ENCODE assay signal across 1 cellular context in the genomic region with DNA sequence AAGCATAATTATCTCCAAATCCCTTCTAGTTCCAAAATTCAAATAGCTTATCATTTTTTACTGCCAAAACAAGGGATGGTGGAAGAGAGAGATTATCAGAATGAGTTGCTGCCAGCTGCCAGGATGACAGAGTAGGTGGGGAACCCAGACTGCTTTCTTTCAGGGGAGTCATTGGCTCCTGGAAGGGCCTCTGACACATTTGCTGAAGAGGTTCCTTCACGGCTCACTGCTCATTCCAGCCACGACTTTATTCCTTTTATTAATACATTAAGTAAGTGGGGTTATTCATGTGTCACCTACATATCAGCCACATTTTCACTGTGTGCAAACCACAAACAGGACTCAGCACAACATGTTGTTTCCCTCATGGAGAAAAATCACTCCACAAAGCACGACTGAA.
TF ChIP-seq lines count a peak whose summit lies in the region.

No MANE protein-coding gene starts in this region.

TF ChIP-seq in GM23338, 12 proteins besides CTCF, POLR2A, EP300 and RAD21:
- TF ChIP-seq, protein P1, sequence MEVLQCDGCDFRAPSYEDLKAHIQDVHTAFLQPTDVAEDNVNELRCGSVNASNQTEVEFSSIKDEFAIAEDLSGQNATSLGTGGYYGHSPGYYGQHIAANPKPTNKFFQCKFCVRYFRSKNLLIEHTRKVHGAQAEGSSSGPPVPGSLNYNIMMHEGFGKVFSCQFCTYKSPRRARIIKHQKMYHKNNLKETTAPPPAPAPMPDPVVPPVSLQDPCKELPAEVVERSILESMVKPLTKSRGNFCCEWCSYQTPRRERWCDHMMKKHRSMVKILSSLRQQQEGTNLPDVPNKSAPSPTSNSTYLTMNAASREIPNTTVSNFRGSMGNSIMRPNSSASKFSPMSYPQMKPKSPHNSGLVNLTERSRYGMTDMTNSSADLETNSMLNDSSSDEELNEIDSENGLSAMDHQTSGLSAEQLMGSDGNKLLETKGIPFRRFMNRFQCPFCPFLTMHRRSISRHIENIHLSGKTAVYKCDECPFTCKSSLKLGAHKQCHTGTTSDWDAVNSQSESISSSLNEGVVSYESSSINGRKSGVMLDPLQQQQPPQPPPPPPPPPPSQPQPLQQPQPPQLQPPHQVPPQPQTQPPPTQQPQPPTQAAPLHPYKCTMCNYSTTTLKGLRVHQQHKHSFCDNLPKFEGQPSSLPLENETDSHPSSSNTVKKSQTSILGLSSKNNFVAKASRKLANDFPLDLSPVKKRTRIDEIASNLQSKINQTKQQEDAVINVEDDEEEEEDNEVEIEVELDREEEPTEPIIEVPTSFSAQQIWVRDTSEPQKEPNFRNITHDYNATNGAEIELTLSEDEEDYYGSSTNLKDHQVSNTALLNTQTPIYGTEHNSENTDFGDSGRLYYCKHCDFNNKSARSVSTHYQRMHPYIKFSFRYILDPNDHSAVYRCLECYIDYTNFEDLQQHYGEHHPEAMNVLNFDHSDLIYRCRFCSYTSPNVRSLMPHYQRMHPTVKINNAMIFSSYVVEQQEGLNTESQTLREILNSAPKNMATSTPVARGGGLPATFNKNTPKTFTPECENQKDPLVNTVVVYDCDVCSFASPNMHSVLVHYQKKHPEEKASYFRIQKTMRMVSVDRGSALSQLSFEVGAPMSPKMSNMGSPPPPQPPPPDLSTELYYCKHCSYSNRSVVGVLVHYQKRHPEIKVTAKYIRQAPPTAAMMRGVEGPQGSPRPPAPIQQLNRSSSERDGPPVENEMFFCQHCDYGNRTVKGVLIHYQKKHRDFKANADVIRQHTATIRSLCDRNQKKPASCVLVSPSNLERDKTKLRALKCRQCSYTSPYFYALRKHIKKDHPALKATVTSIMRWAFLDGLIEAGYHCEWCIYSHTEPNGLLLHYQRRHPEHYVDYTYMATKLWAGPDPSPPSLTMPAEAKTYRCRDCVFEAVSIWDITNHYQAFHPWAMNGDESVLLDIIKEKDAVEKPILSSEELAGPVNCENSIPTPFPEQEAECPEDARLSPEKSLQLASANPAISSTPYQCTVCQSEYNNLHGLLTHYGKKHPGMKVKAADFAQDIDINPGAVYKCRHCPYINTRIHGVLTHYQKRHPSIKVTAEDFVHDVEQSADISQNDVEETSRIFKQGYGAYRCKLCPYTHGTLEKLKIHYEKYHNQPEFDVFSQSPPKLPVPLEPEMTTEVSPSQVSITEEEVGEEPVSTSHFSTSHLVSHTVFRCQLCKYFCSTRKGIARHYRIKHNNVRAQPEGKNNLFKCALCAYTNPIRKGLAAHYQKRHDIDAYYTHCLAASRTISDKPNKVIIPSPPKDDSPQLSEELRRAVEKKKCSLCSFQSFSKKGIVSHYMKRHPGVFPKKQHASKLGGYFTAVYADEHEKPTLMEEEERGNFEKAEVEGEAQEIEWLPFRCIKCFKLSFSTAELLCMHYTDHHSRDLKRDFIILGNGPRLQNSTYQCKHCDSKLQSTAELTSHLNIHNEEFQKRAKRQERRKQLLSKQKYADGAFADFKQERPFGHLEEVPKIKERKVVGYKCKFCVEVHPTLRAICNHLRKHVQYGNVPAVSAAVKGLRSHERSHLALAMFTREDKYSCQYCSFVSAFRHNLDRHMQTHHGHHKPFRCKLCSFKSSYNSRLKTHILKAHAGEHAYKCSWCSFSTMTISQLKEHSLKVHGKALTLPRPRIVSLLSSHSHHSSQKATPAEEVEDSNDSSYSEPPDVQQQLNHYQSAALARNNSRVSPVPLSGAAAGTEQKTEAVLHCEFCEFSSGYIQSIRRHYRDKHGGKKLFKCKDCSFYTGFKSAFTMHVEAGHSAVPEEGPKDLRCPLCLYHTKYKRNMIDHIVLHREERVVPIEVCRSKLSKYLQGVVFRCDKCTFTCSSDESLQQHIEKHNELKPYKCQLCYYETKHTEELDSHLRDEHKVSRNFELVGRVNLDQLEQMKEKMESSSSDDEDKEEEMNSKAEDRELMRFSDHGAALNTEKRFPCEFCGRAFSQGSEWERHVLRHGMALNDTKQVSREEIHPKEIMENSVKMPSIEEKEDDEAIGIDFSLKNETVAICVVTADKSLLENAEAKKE (CRISPR knock-in tag; IDR thresholded peaks at IDR 0.05): no peak
- TF ChIP-seq EZH2phosphoT487 (IDR thresholded peaks at IDR 0.05; ENCODE audit: unreplicated experiment) (no peak), STAT1 (IDR thresholded peaks at IDR 0.05; ENCODE audit: unreplicated experiment) (no peak), CREB1 (CRISPR knock-in tag; IDR thresholded peaks at IDR 0.05; ENCODE audit: low read depth) (no peak), JUNB (IDR thresholded peaks at IDR 0.05; ENCODE audit: unreplicated experiment) (no peak), EZH2 (IDR thresholded peaks at IDR 0.05; ENCODE audit: low read depth, unreplicated experiment) (no peak), ZNF114 (CRISPR knock-in tag; IDR thresholded peaks at IDR 0.05) (no peak), ZNF331 (CRISPR knock-in tag; IDR thresholded peaks at IDR 0.05; ENCODE audit: low read depth) (no peak), POLR2AphosphoS5 (IDR thresholded peaks at IDR 0.05; ENCODE audit: low read depth) (no peak), NANOG (IDR thresholded peaks at IDR 0.05; ENCODE audit: borderline replicate concordance) (no peak)
- TF ChIP-seq, protein P2, sequence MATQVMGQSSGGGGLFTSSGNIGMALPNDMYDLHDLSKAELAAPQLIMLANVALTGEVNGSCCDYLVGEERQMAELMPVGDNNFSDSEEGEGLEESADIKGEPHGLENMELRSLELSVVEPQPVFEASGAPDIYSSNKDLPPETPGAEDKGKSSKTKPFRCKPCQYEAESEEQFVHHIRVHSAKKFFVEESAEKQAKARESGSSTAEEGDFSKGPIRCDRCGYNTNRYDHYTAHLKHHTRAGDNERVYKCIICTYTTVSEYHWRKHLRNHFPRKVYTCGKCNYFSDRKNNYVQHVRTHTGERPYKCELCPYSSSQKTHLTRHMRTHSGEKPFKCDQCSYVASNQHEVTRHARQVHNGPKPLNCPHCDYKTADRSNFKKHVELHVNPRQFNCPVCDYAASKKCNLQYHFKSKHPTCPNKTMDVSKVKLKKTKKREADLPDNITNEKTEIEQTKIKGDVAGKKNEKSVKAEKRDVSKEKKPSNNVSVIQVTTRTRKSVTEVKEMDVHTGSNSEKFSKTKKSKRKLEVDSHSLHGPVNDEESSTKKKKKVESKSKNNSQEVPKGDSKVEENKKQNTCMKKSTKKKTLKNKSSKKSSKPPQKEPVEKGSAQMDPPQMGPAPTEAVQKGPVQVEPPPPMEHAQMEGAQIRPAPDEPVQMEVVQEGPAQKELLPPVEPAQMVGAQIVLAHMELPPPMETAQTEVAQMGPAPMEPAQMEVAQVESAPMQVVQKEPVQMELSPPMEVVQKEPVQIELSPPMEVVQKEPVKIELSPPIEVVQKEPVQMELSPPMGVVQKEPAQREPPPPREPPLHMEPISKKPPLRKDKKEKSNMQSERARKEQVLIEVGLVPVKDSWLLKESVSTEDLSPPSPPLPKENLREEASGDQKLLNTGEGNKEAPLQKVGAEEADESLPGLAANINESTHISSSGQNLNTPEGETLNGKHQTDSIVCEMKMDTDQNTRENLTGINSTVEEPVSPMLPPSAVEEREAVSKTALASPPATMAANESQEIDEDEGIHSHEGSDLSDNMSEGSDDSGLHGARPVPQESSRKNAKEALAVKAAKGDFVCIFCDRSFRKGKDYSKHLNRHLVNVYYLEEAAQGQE (IDR thresholded peaks at IDR 0.05; ENCODE audit: unreplicated experiment): no peak
- TF ChIP-seq, protein P3, sequence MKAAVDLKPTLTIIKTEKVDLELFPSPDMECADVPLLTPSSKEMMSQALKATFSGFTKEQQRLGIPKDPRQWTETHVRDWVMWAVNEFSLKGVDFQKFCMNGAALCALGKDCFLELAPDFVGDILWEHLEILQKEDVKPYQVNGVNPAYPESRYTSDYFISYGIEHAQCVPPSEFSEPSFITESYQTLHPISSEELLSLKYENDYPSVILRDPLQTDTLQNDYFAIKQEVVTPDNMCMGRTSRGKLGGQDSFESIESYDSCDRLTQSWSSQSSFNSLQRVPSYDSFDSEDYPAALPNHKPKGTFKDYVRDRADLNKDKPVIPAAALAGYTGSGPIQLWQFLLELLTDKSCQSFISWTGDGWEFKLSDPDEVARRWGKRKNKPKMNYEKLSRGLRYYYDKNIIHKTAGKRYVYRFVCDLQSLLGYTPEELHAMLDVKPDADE (IDR thresholded peaks at IDR 0.05): no peak
